8 cellular contexts compared by ENCODE assay signal in the genomic region with DNA sequence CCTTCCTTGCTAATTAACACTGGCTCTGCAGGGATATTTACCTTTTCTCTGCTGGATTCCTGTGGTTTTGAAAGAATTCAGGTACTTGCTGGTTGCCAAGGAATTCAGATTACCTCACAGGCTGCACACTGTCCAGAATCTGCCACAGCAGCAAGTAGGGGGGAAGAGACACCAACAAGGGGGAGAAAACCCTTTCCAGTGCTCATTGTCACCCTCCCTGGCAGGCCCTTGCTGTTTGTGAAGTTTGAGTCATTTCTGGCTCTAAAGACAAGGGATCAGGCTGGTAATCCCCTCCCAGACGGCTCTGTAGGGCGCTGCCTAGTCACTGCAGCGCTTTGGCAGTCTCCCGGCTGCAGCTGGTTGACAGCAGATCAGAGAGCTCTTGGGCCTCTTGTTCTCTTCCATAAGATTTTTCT. TPM values are rescaled to one million over a fixed set of nuclear protein-coding genes. Genes with fewer than 3 reads are reported as not detected.
DNase-seq lines count a peak whose midpoint lies in the region; ATAC-seq, FAIRE-seq and TF ChIP-seq lines count a peak whose summit lies in the region.

No MANE protein-coding gene starts in this region.

- peak; percentile 87 for DNase-seq in ACHN
- DNase-seq in H4 (ENCODE audit: low spot score): peak; percentile 95
- DNase-seq in T1000 (lab: John Stamatoyannopoulos, UW): peak; percentile 74
- peak; percentile 2 for DNase-seq in germinal center (ENCODE audit: low spot score)
- DNase-seq in pancreas: peak; percentile 75 to 87 (median 80)
- no peak for DNase-seq in activated T-helper 2 cell treated with anti-CD3 and anti-CD28 coated beads, Interferon-gamma antibody, Interleukin-2, Interleukin-4, amounts not matched to agents 10 μg/mL and 5 μg/mL and 100 μg/mL, durations not matched to agents 14 hours and 24 hours and 36 hours (ENCODE audit: low spot score)
- no peak for DNase-seq in stimulated activated CD4-positive, alpha-beta T cell treated with anti-CD3 and anti-CD28 coated beads, Interleukin-1b, Interleukin-23, amount 100 ng/mL, for 48 hours
- no peak for DNase-seq in activated gamma-delta T cell treated with Interleukin-2 at 50 U/mL for 16 hours

- no peak for TF ChIP-seq CTCF in pancreas (IDR thresholded peaks at IDR 0.05)

- H3K36me3 Mint-ChIP-seq in activated T-helper 2 cell treated with anti-CD3 and anti-CD28 coated beads, Interferon-gamma antibody, Interleukin-2, Interleukin-4, amounts not matched to agents 10 μg/mL and 5 μg/mL and 100 μg/mL, durations not matched to agents 14 hours and 24 hours and 36 hours (ENCODE audit: low read depth): peaks cover 3% of the 10 kb centered on the region

- peak; percentile 87 to 94 (median 90) for ATAC-seq in pancreas

- H3K27ac Mint-ChIP-seq in activated T-helper 2 cell treated with anti-CD3 and anti-CD28 coated beads, Interferon-gamma antibody, Interleukin-2, Interleukin-4, amounts not matched to agents 10 μg/mL and 5 μg/mL and 100 μg/mL, durations not matched to agents 14 hours and 24 hours and 36 hours: no peak overlapping the region

- no peaks in the 10 kb centered on the region for H3K36me3 ChIP-seq in pancreas

- intact Hi-C loops in pancreas (cut with DNase I): no loop called here
- intact Hi-C loops in activated T-helper 2 cell treated with anti-CD3 and anti-CD28 coated beads, Interferon-gamma antibody, Interleukin-2, Interleukin-4, amounts not matched to agents 10 μg/mL and 5 μg/mL and 100 μg/mL, durations not matched to agents 14 hours and 24 hours and 36 hours (cut with micrococcal nuclease): no loop called here

- WGBS in pancreas, 2 donors: 46 to 64% methylated on average over 4 of the region's 4 CpGs

- H3K27me3 Mint-ChIP-seq in activated T-helper 2 cell treated with anti-CD3 and anti-CD28 coated beads, Interferon-gamma antibody, Interleukin-2, Interleukin-4, amounts not matched to agents 10 μg/mL and 5 μg/mL and 100 μg/mL, durations not matched to agents 14 hours and 24 hours and 36 hours (ENCODE audit: low read depth): no peaks in the 10 kb centered on the region

- H3K4me1 Mint-ChIP-seq in activated T-helper 2 cell treated with anti-CD3 and anti-CD28 coated beads, Interferon-gamma antibody, Interleukin-2, Interleukin-4, amounts not matched to agents 10 μg/mL and 5 μg/mL and 100 μg/mL, durations not matched to agents 14 hours and 24 hours and 36 hours (ENCODE audit: low read depth): peaks cover 9% of the 10 kb centered on the region

- no peak overlapping the region for H3K4me3 Mint-ChIP-seq in activated T-helper 2 cell treated with anti-CD3 and anti-CD28 coated beads, Interferon-gamma antibody, Interleukin-2, Interleukin-4, amounts not matched to agents 10 μg/mL and 5 μg/mL and 100 μg/mL, durations not matched to agents 14 hours and 24 hours and 36 hours (ENCODE audit: low read depth)

- no peaks in the 10 kb centered on the region for H3K9me3 Mint-ChIP-seq in activated T-helper 2 cell treated with anti-CD3 and anti-CD28 coated beads, Interferon-gamma antibody, Interleukin-2, Interleukin-4, amounts not matched to agents 10 μg/mL and 5 μg/mL and 100 μg/mL, durations not matched to agents 14 hours and 24 hours and 36 hours

- in situ Hi-C loops in ACHN (cut with HindIII; ENCODE audit: low pct_ligation_motif_present, low pct_unique_long_range_greater_than_20kb, low sequenced_read_pairs): no loop called here

- peak overlapping the region; percentile 46 to 84 (median 78) for H3K27ac ChIP-seq in pancreas

- FAIRE-seq in pancreas (lab: Jason Lieb, UNC): no peak

- H3K27me3 ChIP-seq in pancreas: no peaks in the 10 kb centered on the region

- no peak overlapping the region for H3K4me3 ChIP-seq in pancreas

- H3K4me1 ChIP-seq in pancreas: peaks cover 17 to 26% (median 24%) of the 10 kb centered on the region in 3 donors

- H3K9me3 ChIP-seq in pancreas: no peaks in the 10 kb centered on the region

RNA-seq across cellular contexts. Expression of a gene that starts 50.8 kb away (rescaled TPM):
- total RNA-seq in H4 (2014; rRNA removed; shearing (Covaris generic)): 10.5 and 16.1 TPM in 2 replicates
- 10 to 100 TPM; 11.0 to 22.6 (median 13.8) TPM for total RNA-seq in pancreas
- 1 to 10 TPM; 7.6 to 8.1 TPM for polyA plus RNA-seq in pancreas
- total RNA-seq in activated T-helper 2 cell treated with anti-CD3 and anti-CD28 coated beads, Interferon-gamma antibody, Interleukin-2, Interleukin-4, amounts not matched to agents 10 μg/mL and 5 μg/mL and 100 μg/mL, durations not matched to agents 14 hours and 24 hours and 36 hours: 28.8 and 29.6 TPM in 2 replicates

RNA-seq across cellular contexts. Expression of a gene that starts 51.1 kb away (rescaled TPM):
- 15.2 and 21.6 TPM in 2 replicates for total RNA-seq in H4 (2014; rRNA removed; shearing (Covaris generic))
- 1 to 10 TPM; 4.2 to 9.5 (median 6.5) TPM for total RNA-seq in pancreas
- polyA plus RNA-seq in pancreas: 10 to 100 TPM in 1 of 2 donors, 1 to 10 TPM in 1; 9.7 to 13.2 TPM
- 20.3 and 21.6 TPM in 2 replicates for total RNA-seq in activated T-helper 2 cell treated with anti-CD3 and anti-CD28 coated beads, Interferon-gamma antibody, Interleukin-2, Interleukin-4, amounts not matched to agents 10 μg/mL and 5 μg/mL and 100 μg/mL, durations not matched to agents 14 hours and 24 hours and 36 hours

Comparison
In these comparisons a context has a peak if more than half of its experiments do, and no peak if none do; other contexts are left out.
1. DNase-seq: peak in ACHN (single experiment), H4 (single experiment), T1000 (single experiment), germinal center (single experiment) and pancreas (6 of 6); none in activated T-helper 2 cell treated with anti-CD3 and anti-CD28 coated beads, Interferon-gamma antibody, Interleukin-2, Interleukin-4, amounts not matched to agents 10 μg/mL and 5 μg/mL and 100 μg/mL, durations not matched to agents 14 hours and 24 hours and 36 hours (single experiment), stimulated activated CD4-positive, alpha-beta T cell treated with anti-CD3 and anti-CD28 coated beads, Interleukin-1b, Interleukin-23, amount 100 ng/mL, for 48 hours (single experiment) and activated gamma-delta T cell treated with Interleukin-2 at 50 U/mL for 16 hours (single experiment).